15 cellular contexts compared by ENCODE assay signal in the genomic region with DNA sequence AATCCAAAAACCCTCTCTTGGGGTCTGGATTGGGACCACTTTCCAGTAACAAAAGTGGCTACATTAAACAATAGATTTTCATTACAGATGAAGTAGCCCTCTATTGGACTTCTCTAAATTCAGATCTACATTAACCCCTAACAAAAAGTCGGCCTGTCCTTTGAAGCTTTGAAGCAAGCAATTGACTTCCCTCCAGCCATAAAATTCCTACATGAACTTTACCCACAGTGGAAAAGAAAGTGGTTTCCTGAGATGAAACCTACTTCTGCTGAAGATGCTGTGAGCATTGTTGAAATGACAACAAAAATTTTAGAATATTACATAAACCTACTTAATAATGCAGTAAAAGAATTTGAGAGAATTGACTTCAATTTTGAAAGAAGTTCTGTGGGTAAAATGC.
DNase-seq lines count a peak whose midpoint lies in the region; ATAC-seq, FAIRE-seq and TF ChIP-seq lines count a peak whose summit lies in the region.
"Had no signal": no experiment of that assay in that cellular context is flagged by ENCODE, and none has a peak within 500 bp of the region (broad histone marks: within the 10 kb centered on the region; RNA-seq: fewer than 3 reads in every experiment).

No MANE protein-coding gene starts in this region.

- H3K27ac Mint-ChIP-seq in type B pancreatic cell: peak overlapping the region; percentile 91

- TF ChIP-seq RAD21 in K562 (CRISPR knock-in tag; conservative IDR thresholded peaks at IDR 0.05 in 1 of 2, IDR thresholded peaks at IDR 0.05 in 1 of 2): no peak

- CTCF ChIA-PET in K562 (lab: Yijun Ruan, JAX; ENCODE audit: low intra/inter-chr PET ratio): no interaction called here

- no peak overlapping the region for H3K4me3 ChIP-seq in Karpas-422 (ENCODE audit: low read length)
- no peak overlapping the region for H3K4me3 ChIP-seq in K562
- no peak overlapping the region for H3K4me3 ChIP-seq in mucosa of descending colon
- no peak overlapping the region for H3K4me3 ChIP-seq in right cardiac atrium (ENCODE audit: low read length)
- H3K4me3 ChIP-seq: BLaER1 treated with 17β-estradiol and CSF1 and Interleukin-3, amounts not matched to agents 10 nM and 100 nM had no signal

- H2AFZ ChIP-seq in Karpas-422 (ENCODE audit: low read length) (peak overlapping the region; percentile 1; the same call in 1 of the 2 replicates), K562 (ENCODE audit: low read depth, low read length) (no peak overlapping the region)

- no peak overlapping the region for H3K27ac ChIP-seq in Karpas-422 (ENCODE audit: low read length)
- H3K27ac ChIP-seq in K562 (ENCODE audit: extremely low read depth, low read depth, low read length): peak overlapping the region; percentile 56; the same call in 1 of the 3 replicates
- no peak overlapping the region for H3K27ac ChIP-seq in right cardiac atrium (ENCODE audit: low read length)
- H3K27ac ChIP-seq: BLaER1 treated with 17β-estradiol and CSF1 and Interleukin-3, amounts not matched to agents 10 nM and 100 nM had no signal

- H3K9ac ChIP-seq in Karpas-422 (ENCODE audit: low read length) (no peak overlapping the region), K562 (ENCODE audit: insufficient read depth in 1 of 2, low read depth in 2 of 2, low read length in 2 of 2) (no peak overlapping the region)
- H3K9ac ChIP-seq: BLaER1 treated with 17β-estradiol and CSF1 and Interleukin-3, amounts not matched to agents 10 nM and 100 nM had no signal

- H3K9me3 Mint-ChIP-seq in type B pancreatic cell: peaks cover 3% of the 10 kb centered on the region

- TF ChIP-seq CTCF in K562 (IDR thresholded peaks at IDR 0.05 in 2 of 3, conservative IDR thresholded peaks at IDR 0.05 in 1 of 3; ENCODE audit: insufficient read depth in 2 of 3, low read depth in 1 of 3, low read length in 3 of 3) (no peak), mucosa of descending colon (IDR thresholded peaks at IDR 0.05) (no peak), type B pancreatic cell (conservative IDR thresholded peaks at IDR 0.05) (no peak)

- no peaks in the 10 kb centered on the region for H4K20me1 ChIP-seq in Karpas-422 (ENCODE audit: insufficient read depth, low read depth, low read length)
- H4K20me1 ChIP-seq in K562 (replicated peaks; ENCODE audit: control insufficient read depth, insufficient read depth, low read length): no peaks in the 10 kb centered on the region
- H4K20me1 ChIP-seq: BLaER1 treated with 17β-estradiol and CSF1 and Interleukin-3, amounts not matched to agents 10 nM and 100 nM had no signal

- no peaks in the 10 kb centered on the region for H3K36me3 Mint-ChIP-seq in type B pancreatic cell

- BruUV-seq in K562 (replicated peaks; lab: Mats Ljungman, UMichigan): no TSS peak

- no peak for TF ChIP-seq EP300 in K562 (IDR thresholded peaks at IDR 0.05; ENCODE audit: low read length)

- H3K4me3 Mint-ChIP-seq in type B pancreatic cell: peak overlapping the region; percentile 6

- DNase-seq in Karpas-422 (no peak), K562 (ENCODE audit: extremely low read depth in 1 of 4, low spot score in 3 of 4) (no peak), mucosa of descending colon (peak in 1 of 3 donors; percentile 27), type B pancreatic cell (ENCODE audit: extremely low spot score, unreplicated experiment) (no peak), NCI-H1092 (lab: John Stamatoyannopoulos, UW) (no peak), right cardiac atrium (no peak), NCI-H82 treated with DMSO at 0.1 percent for 48 hours (lab: John Stamatoyannopoulos, UW; ENCODE audit: unreplicated experiment) (no peak)
- DNase-seq: DMS79 treated with DMSO at 0.1 percent for 48 hours, NCI-H1436, NCI-H1930, NCI-H345, NCI-H524 treated with DMSO at 0.1 percent for 48 hours had no signal

- intact Hi-C loops in K562 (cut with micrococcal nuclease): no loop called here
- intact Hi-C loops in mucosa of descending colon (cut with DNase I, micrococcal nuclease): no loop called here
- intact Hi-C loops in right cardiac atrium (cut with DNase I): no loop called here

- POLR2A ChIA-PET in K562 (lab: Yijun Ruan, JAX): no interaction called here

- H3K9me3 ChIP-seq in Karpas-422 (ENCODE audit: low read length) (peaks cover 8% of the 10 kb centered on the region; the same call in 1 of the 2 replicates), K562 (replicated peaks; ENCODE audit: control insufficient read depth, insufficient read depth, low read depth, low read length) (no peaks in the 10 kb centered on the region), mucosa of descending colon (no peaks in the 10 kb centered on the region), right cardiac atrium (ENCODE audit: control insufficient read depth, low read length) (no peaks in the 10 kb centered on the region)
- H3K9me3 ChIP-seq: BLaER1 treated with 17β-estradiol and CSF1 and Interleukin-3, amounts not matched to agents 10 nM and 100 nM had no signal

- H3K4me2 ChIP-seq in Karpas-422 (ENCODE audit: low read depth, low read length, poor library complexity, severe bottlenecking) (no peak overlapping the region), K562 (ENCODE audit: insufficient read depth, low read length) (no peak overlapping the region)

- TF ChIP-seq POLR2A in K562 (conservative IDR thresholded peaks at IDR 0.05): no peak

- H3K27me3 Mint-ChIP-seq in type B pancreatic cell: no peaks in the 10 kb centered on the region

- peaks cover 7% of the 10 kb centered on the region for H3K36me3 ChIP-seq in Karpas-422 (ENCODE audit: insufficient read depth, low read length)
- H3K36me3 ChIP-seq in K562 (ENCODE audit: control insufficient read depth, insufficient read depth, low read length): no peaks in the 10 kb centered on the region; the same call in 2 of the 3 replicates
- no peaks in the 10 kb centered on the region for H3K36me3 ChIP-seq in mucosa of descending colon (ENCODE audit: low read depth)
- H3K36me3 ChIP-seq: BLaER1 treated with 17β-estradiol and CSF1 and Interleukin-3, amounts not matched to agents 10 nM and 100 nM had no signal

- peaks cover 29% of the 10 kb centered on the region for H3K4me1 ChIP-seq in Karpas-422 (ENCODE audit: low read length)
- no peaks in the 10 kb centered on the region; a peak in 1 of 5 replicates for H3K4me1 ChIP-seq in K562 (replicated peaks in 1 of 2; ENCODE audit: control insufficient read depth in 2 of 2, insufficient read depth in 2 of 2, low read length in 2 of 2)
- peaks cover 6% of the 10 kb centered on the region for H3K4me1 ChIP-seq in mucosa of descending colon (ENCODE audit: low read depth)
- no peaks in the 10 kb centered on the region for H3K4me1 ChIP-seq in right cardiac atrium (ENCODE audit: control insufficient read depth, insufficient read depth, low read length)

- no peaks in the 10 kb centered on the region for H3K9me2 ChIP-seq in Karpas-422 (replicated peaks; ENCODE audit: insufficient read depth, low read length)

- no peaks in the 10 kb centered on the region for H3K79me2 ChIP-seq in Karpas-422 (ENCODE audit: low read length)
- H3K79me2 ChIP-seq in K562 (ENCODE audit: control insufficient read depth, insufficient read depth, low read length): no peaks in the 10 kb centered on the region

- H3K4me1 Mint-ChIP-seq in type B pancreatic cell (ENCODE audit: unreplicated experiment): peaks cover 17% of the 10 kb centered on the region

- no peaks in the 10 kb centered on the region for H3K9me1 ChIP-seq in K562 (ENCODE audit: control insufficient read depth, insufficient read depth, low read length)

- in situ Hi-C loops in K562 (cut with MboI): no loop called here

- no CpG with 5 or more reads among the region's 1 CpG for WGBS in K562 (ENCODE audit: insufficient coverage, low coverage, missing lambda C conversion rate)
- WGBS in right cardiac atrium: 84% methylated on average over 1 of the region's 1 CpG

- FAIRE-seq in K562 (lab: Jason Lieb, UNC): no peak
- FAIRE-seq: H54 had no signal

- no peaks in the 10 kb centered on the region for H3K27me3 ChIP-seq in Karpas-422 (ENCODE audit: low read length)
- H3K27me3 ChIP-seq in K562 (ENCODE audit: control insufficient read depth in 2 of 2, insufficient read depth in 2 of 2, low read length in 2 of 2): no peaks in the 10 kb centered on the region
- H3K27me3 ChIP-seq in right cardiac atrium (ENCODE audit: control insufficient read depth, insufficient read depth): no peaks in the 10 kb centered on the region
- H3K27me3 ChIP-seq: BLaER1 treated with 17β-estradiol and CSF1 and Interleukin-3, amounts not matched to agents 10 nM and 100 nM had no signal

- ATAC-seq in K562: no peak
- ATAC-seq in mucosa of descending colon: peak; percentile 55
- no peak for ATAC-seq in right cardiac atrium
- ATAC-seq: Panc1 had no signal

TF ChIP-seq in K562, 482 proteins besides CTCF, POLR2A, EP300 and RAD21 (continues in another document):
- TF ChIP-seq ZNF766 (CRISPR knock-in tag; conservative IDR thresholded peaks at IDR 0.05) (no peak), MECOM (CRISPR knock-in tag; IDR thresholded peaks at IDR 0.05) (no peak), ARID4B (CRISPR knock-in tag; IDR thresholded peaks at IDR 0.05) (no peak)
